In genomic region chr17:43881176-43881575, GRCh38 we compare ENCODE assay signal across 17 cellular contexts. TPM values are rescaled to one million over a fixed set of nuclear protein-coding genes. Genes with fewer than 3 reads are reported as not detected.
DNase-seq lines count a peak whose midpoint lies in the region; ATAC-seq and TF ChIP-seq lines count a peak whose summit lies in the region.
"Had no signal": no experiment of that assay in that cellular context is flagged by ENCODE, and none has a peak within 500 bp of the region (broad histone marks: within the 10 kb centered on the region; RNA-seq: fewer than 3 reads in every experiment).

No MANE protein-coding gene starts in this region.

- H3K36me3 ChIP-seq in H7 (replicated peaks; ENCODE audit: control insufficient read depth, insufficient read depth, low read length) = peaks cover 1% of the 10 kb centered on the region
- H3K36me3 ChIP-seq in endodermal cell (ENCODE audit: control insufficient read depth, insufficient read depth, low read length) = no peaks in the 10 kb centered on the region
- H3K36me3 ChIP-seq: BE2C had no signal

- TF ChIP-seq CTCF in endodermal cell (conservative IDR thresholded peaks at IDR 0.05) (no peak), nephron progenitor cell (IDR thresholded peaks at IDR 0.05) (no peak), endothelial cell (IDR thresholded peaks at IDR 0.05; ENCODE audit: unreplicated experiment) (no peak), natural killer cell (IDR thresholded peaks at IDR 0.05) (no peak)

- ATAC-seq in natural killer cell = no peak

- H3K4me3 ChIP-seq in H7 (ENCODE audit: insufficient read depth, low read depth, low read length) = no peak overlapping the region
- H3K4me3 ChIP-seq in endodermal cell (ENCODE audit: low read length) = no peak overlapping the region
- H3K4me3 ChIP-seq: GM23338 had no signal

- DNase-seq in H7 (peak; percentile 28), endodermal cell (peak; percentile 44), nephron progenitor cell (no peak), endothelial cell (ENCODE audit: low spot score) (no peak), natural killer cell (no peak), NCI-H526 (lab: John Stamatoyannopoulos, UW) (no peak)
- DNase-seq: ACHN; BE2C; C1 segment of cervical spinal cord; CD4-positive, CD25-positive, alpha-beta regulatory T cell; CD8-positive, alpha-beta memory T cell; COR-L47; HFFc6; IMR-90 had no signal

- H3K4me1 Mint-ChIP-seq in endodermal cell (peaks cover 9% of the 10 kb centered on the region), nephron progenitor cell (peaks cover 19% of the 10 kb centered on the region), endothelial cell (ENCODE audit: unreplicated experiment) (peaks cover 4% of the 10 kb centered on the region), natural killer cell (peaks cover 0 to 5% of the 10 kb centered on the region in 2 donors)

- 89 to 93% methylated on average over 11 to 12 of the region's 12 CpGs for WGBS in endodermal cell (ENCODE audit: insufficient coverage in 1 of 2, insufficient read length in 1 of 2), 2 experiments

- intact Hi-C loops in natural killer cell (cut with micrococcal nuclease) = no loop called here

- H3K27me3 ChIP-seq in H7 (ENCODE audit: control insufficient read depth, insufficient read depth, low read length) (no peaks in the 10 kb centered on the region), endodermal cell (ENCODE audit: control insufficient read depth, insufficient read depth, low read length, poor library complexity, severe bottlenecking) (no peaks in the 10 kb centered on the region)
- H3K27me3 ChIP-seq: BE2C had no signal

- H3K36me3 Mint-ChIP-seq in endodermal cell (ENCODE audit: low read depth) = no peaks in the 10 kb centered on the region
- no peaks in the 10 kb centered on the region for H3K36me3 Mint-ChIP-seq in nephron progenitor cell (ENCODE audit: low read depth)
- H3K36me3 Mint-ChIP-seq in endothelial cell (ENCODE audit: low read depth, unreplicated experiment) = no peaks in the 10 kb centered on the region
- H3K36me3 Mint-ChIP-seq in natural killer cell = no peaks in the 10 kb centered on the region
- H3K36me3 Mint-ChIP-seq: CD4-positive, CD25-positive, alpha-beta regulatory T cell; CD8-positive, alpha-beta memory T cell had no signal

- H3K27ac Mint-ChIP-seq in endodermal cell (no peak overlapping the region), nephron progenitor cell (peak overlapping the region; percentile 32), endothelial cell (ENCODE audit: unreplicated experiment) (no peak overlapping the region), natural killer cell (no peak overlapping the region)
- H3K27ac Mint-ChIP-seq: CD4-positive, CD25-positive, alpha-beta regulatory T cell; CD8-positive, alpha-beta memory T cell; GM23338; HFFc6 had no signal

- H3K27ac ChIP-seq in endodermal cell (ENCODE audit: low read depth, low read length) = no peak overlapping the region
- H3K27ac ChIP-seq: HL-60 had no signal

- H3K4me1 ChIP-seq in endodermal cell (ENCODE audit: control insufficient read depth, insufficient read depth, low read length) = no peaks in the 10 kb centered on the region
- H3K4me1 ChIP-seq: BE2C had no signal

- no peaks in the 10 kb centered on the region for H3K9me3 Mint-ChIP-seq in endodermal cell
- no peaks in the 10 kb centered on the region for H3K9me3 Mint-ChIP-seq in nephron progenitor cell
- H3K9me3 Mint-ChIP-seq in endothelial cell (ENCODE audit: unreplicated experiment) = no peaks in the 10 kb centered on the region
- H3K9me3 Mint-ChIP-seq in natural killer cell = no peaks in the 10 kb centered on the region
- H3K9me3 Mint-ChIP-seq: CD4-positive, CD25-positive, alpha-beta regulatory T cell; CD8-positive, alpha-beta memory T cell; GM23338; HFFc6 had no signal

- H3K27me3 Mint-ChIP-seq in endodermal cell (ENCODE audit: insufficient read depth) (no peaks in the 10 kb centered on the region), nephron progenitor cell (ENCODE audit: low read depth, poor library complexity) (no peaks in the 10 kb centered on the region), endothelial cell (ENCODE audit: unreplicated experiment) (peaks cover 8% of the 10 kb centered on the region), natural killer cell (ENCODE audit: low read depth in 2 of 2) (peaks cover 8 to 15% of the 10 kb centered on the region in 2 donors)
- H3K27me3 Mint-ChIP-seq: CD4-positive, CD25-positive, alpha-beta regulatory T cell had no signal

- H3K4me3 Mint-ChIP-seq in endodermal cell = no peak overlapping the region
- H3K4me3 Mint-ChIP-seq in nephron progenitor cell = no peak overlapping the region
- H3K4me3 Mint-ChIP-seq in endothelial cell (ENCODE audit: unreplicated experiment) = no peak overlapping the region
- H3K4me3 Mint-ChIP-seq in natural killer cell = no peak overlapping the region
- H3K4me3 Mint-ChIP-seq: CD4-positive, CD25-positive, alpha-beta regulatory T cell; CD8-positive, alpha-beta memory T cell; GM23338; HFFc6 had no signal

- no peaks in the 10 kb centered on the region for H3K9me3 ChIP-seq in endodermal cell (ENCODE audit: control insufficient read depth, low read length)
- H3K9me3 ChIP-seq: BE2C had no signal

- no peak overlapping the region for H3K9ac ChIP-seq in endodermal cell (ENCODE audit: extremely low read depth, low read length, poor library complexity, severe bottlenecking)

RNA-seq across cellular contexts. Expression of gene MPP2, which starts 26.2 kb away (rescaled TPM):
- total RNA-seq in H7 (2014; rRNA removed; shearing (Covaris generic)) = 9.0 and 12.2 TPM in 2 replicates
- total RNA-seq in endodermal cell (10 to 100 TPM; 16.2 to 18.3 TPM), endothelial cell (ENCODE audit: unreplicated experiment) (8.4 TPM), natural killer cell (1 to 10 TPM in 1 of 3 donors, under 1 TPM in 2; 0.75 to 2.0 (median 0.85) TPM)
- 19.7 TPM for polyA plus RNA-seq in endodermal cell (2013, experiment 1 of 2)
- polyA plus RNA-seq in endodermal cell (2013, experiment 2 of 2) = 18.1 TPM

RNA-seq across cellular contexts. Expression of gene CD300LG, which starts 34.2 kb away (rescaled TPM):
- not detected in 2 replicates for total RNA-seq in H7 (2014; rRNA removed; shearing (Covaris generic))
- total RNA-seq in endodermal cell = not detected
- not detected for polyA plus RNA-seq in endodermal cell (2013, experiment 1 of 2)
- not detected for polyA plus RNA-seq in endodermal cell (2013, experiment 2 of 2)
- 5.4 TPM for total RNA-seq in endothelial cell (ENCODE audit: unreplicated experiment)
- total RNA-seq in natural killer cell = not detected
- total RNA-seq: CD4-positive, CD25-positive, alpha-beta regulatory T cell; CD8-positive, alpha-beta memory T cell; GM23338; HFFc6; HT1080; IMR-90 had no signal
- polyA plus RNA-seq: CD4-positive, CD25-positive, alpha-beta regulatory T cell; CD8-positive, alpha-beta memory T cell; GM23338; IMR-90 had no signal

RNA-seq across cellular contexts. Expression of gene MPP3, which starts 48.2 kb away (rescaled TPM):
- total RNA-seq in H7 (2014; rRNA removed; shearing (Covaris generic)) = 7.7 and 8.3 TPM in 2 replicates
- 1 to 10 TPM; 5.8 to 6.8 TPM for total RNA-seq in endodermal cell
- polyA plus RNA-seq in endodermal cell (2013, experiment 1 of 2) = 6.6 TPM
- 10.8 TPM for polyA plus RNA-seq in endodermal cell (2013, experiment 2 of 2)
- 5.2 TPM for total RNA-seq in endothelial cell (ENCODE audit: unreplicated experiment)
- not detected for total RNA-seq in natural killer cell
- total RNA-seq: CD4-positive, CD25-positive, alpha-beta regulatory T cell had no signal
- polyA plus RNA-seq: CD4-positive, CD25-positive, alpha-beta regulatory T cell; CD8-positive, alpha-beta memory T cell had no signal

Comparison
In these comparisons a context has a peak if more than half of its experiments do, and no peak if none do; other contexts are left out.
1. DNase-seq: peak in H7 (single experiment) and endodermal cell (single experiment); none in nephron progenitor cell (single experiment), endothelial cell (single experiment), natural killer cell (single experiment) and NCI-H526 (0 of 2).